In the genomic region with DNA sequence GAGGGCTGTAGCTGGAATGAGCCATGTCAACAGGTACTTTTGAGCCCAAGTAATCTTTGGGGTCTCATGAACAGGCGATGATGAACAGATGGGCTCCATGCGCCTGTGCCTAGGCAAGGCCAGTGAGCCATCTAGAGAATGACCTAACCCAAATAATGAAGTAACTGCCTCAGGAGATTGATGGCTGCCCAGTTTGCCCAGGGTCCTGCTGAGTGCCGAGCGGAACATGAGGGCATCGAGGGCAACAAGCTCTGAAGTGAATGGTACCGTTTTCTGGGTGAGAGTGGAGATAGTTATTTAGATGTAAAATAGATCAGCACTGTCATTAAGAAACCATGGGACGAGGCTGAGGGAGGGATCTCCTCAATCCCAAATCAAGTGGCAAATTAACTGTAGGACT, we compare ENCODE assay signal across 20 cellular contexts.
"Had no signal": no experiment of that assay in that cellular context is flagged by ENCODE, and none has a peak within 500 bp of the region (broad histone marks: within the 10 kb centered on the region; RNA-seq: fewer than 3 reads in every experiment).

No MANE protein-coding gene starts in this region.

- H3K9me3 Mint-ChIP-seq: memory B cell, natural killer cell had no signal

- H3K27ac ChIP-seq: body of pancreas, colonic mucosa, esophagus muscularis mucosa had no signal

- H3K27ac Mint-ChIP-seq: memory B cell had no signal

- DNase-seq: activated CD4-positive, alpha-beta T cell treated with anti-CD3 and anti-CD28 coated beads, Interleukin-2, amount 50 U/mL, for 48 hours; activated CD4-positive, CD25-positive, alpha-beta regulatory T cell treated with anti-CD3 and anti-CD28 coated beads, Interleukin-2, amount 50 U/mL, for 72 hours; activated CD8-positive, alpha-beta memory T cell treated with anti-CD3 and anti-CD28 coated beads, Interleukin-2, amount 50 U/mL, for 4 hours; activated naive CD4-positive, alpha-beta T cell; amygdala; body of pancreas; central memory CD4-positive, alpha-beta T cell; colonic mucosa; hippocampal formation; natural killer cell; occipital lobe; stimulated activated CD4-positive, alpha-beta T cell treated with anti-CD3 and anti-CD28 coated beads, Interleukin-4, amount 100 ng/mL, for 1 hour; stimulated activated naive CD4-positive, alpha-beta T cell; SW 1271; T-helper 9 cell; trophoblast cell had no signal

- H3K4me3 Mint-ChIP-seq: memory B cell, natural killer cell had no signal

- H3K4me1 Mint-ChIP-seq: memory B cell, natural killer cell had no signal

- H3K27me3 ChIP-seq: body of pancreas, colonic mucosa, esophagus muscularis mucosa had no signal

- H3K36me3 Mint-ChIP-seq: natural killer cell had no signal

- H3K27me3 Mint-ChIP-seq: memory B cell had no signal

- H3K4me1 ChIP-seq: body of pancreas, colonic mucosa, esophagus muscularis mucosa had no signal

- ATAC-seq: body of pancreas, left lobe of liver, natural killer cell had no signal

- H3K4me3 ChIP-seq: body of pancreas, colonic mucosa, esophagus muscularis mucosa had no signal

- H3K9me3 ChIP-seq: body of pancreas, colonic mucosa, esophagus muscularis mucosa had no signal

- FAIRE-seq: keratinocyte had no signal
